Comparison of ENCODE assay signal across 8 cellular contexts in genomic region chr1:153946622-153947246, GRCh38. TPM values are rescaled to one million over a fixed set of nuclear protein-coding genes. Genes with fewer than 3 reads are reported as not detected.
DNase-seq lines count a peak whose midpoint lies in the region; ATAC-seq, FAIRE-seq and TF ChIP-seq lines count a peak whose summit lies in the region.

TSS of gene DENND4B (minus strand) at chr1:153946718. CDS start at chr1:153944374, 2,344 bp downstream.

- no peaks in the 10 kb centered on the region for H3K9me3 Mint-ChIP-seq in activated naive CD8-positive, alpha-beta T cell treated with anti-CD3 and anti-CD28 coated beads for 36 hours

- ATAC-seq in Right ventricle myocardium inferior (peak; percentile 76), pancreas (peak; percentile 90 to 93 (median 91))

- TF ChIP-seq EP300 in transverse colon (IDR thresholded peaks at IDR 0.05; ENCODE audit: low read depth) = no peak

- H3K4me3 Mint-ChIP-seq in activated naive CD8-positive, alpha-beta T cell treated with anti-CD3 and anti-CD28 coated beads for 36 hours = peak within 1 kb of the TSS; percentile 93

- H3K27ac Mint-ChIP-seq in activated naive CD8-positive, alpha-beta T cell treated with anti-CD3 and anti-CD28 coated beads for 36 hours = peak within 1 kb of the TSS; percentile 95

- H3K27me3 Mint-ChIP-seq in activated naive CD8-positive, alpha-beta T cell treated with anti-CD3 and anti-CD28 coated beads for 36 hours = no peaks in the 10 kb centered on the region

- no peak for TF ChIP-seq POLR2A in transverse colon (IDR thresholded peaks at IDR 0.05)

- H3K27me3 ChIP-seq in H7 (ENCODE audit: control insufficient read depth, insufficient read depth, low read length) = no peaks in the 10 kb centered on the region
- no peaks in the 10 kb centered on the region for H3K27me3 ChIP-seq in pancreas
- H3K27me3 ChIP-seq in transverse colon = no peaks in the 10 kb centered on the region

- no peaks in the 10 kb centered on the region for H3K9me3 ChIP-seq in pancreas
- no peaks in the 10 kb centered on the region for H3K9me3 ChIP-seq in transverse colon

- FAIRE-seq in pancreas (lab: Jason Lieb, UNC) = no peak

- intact Hi-C loops in Right ventricle myocardium inferior (cut with DNase I) (loop anchor here (1.0 kb wide), 2 partner anchors 23 to 40 kb away; partner anchors contain the start of gene RAB13), pancreas (cut with DNase I) (loop anchor here in 1 of 3 donors (10.0 kb wide), 2 partner anchors 122 to 152 kb away; no protein-coding TSS in a partner anchor), transverse colon (cut with DNase I; ENCODE audit: low total_unique reads) (no loop called here)

- TF ChIP-seq CTCF in pancreas (IDR thresholded peaks at IDR 0.05) (peak; percentile 89 to 96 (median 96)), transverse colon (IDR thresholded peaks at IDR 0.05) (peak; percentile 90 to 98 (median 95))

- DNase-seq in GM03348 (ENCODE audit: low spot score) (peak; percentile 97), H7 (peak; percentile 100), M059J (ENCODE audit: low read depth) (peak; percentile 78), SKM-1 (lab: John Stamatoyannopoulos, UW; ENCODE audit: unreplicated experiment) (peak; percentile 86), Right ventricle myocardium inferior (ENCODE audit: missing footprints) (peak; percentile 93), pancreas (peak; percentile 78 to 93 (median 85)), transverse colon (peak; percentile 86)
- peak; percentile 83 for DNase-seq in activated naive CD8-positive, alpha-beta T cell treated with anti-CD3 and anti-CD28 coated beads for 36 hours

- H3K27ac ChIP-seq in pancreas (peak within 1 kb of the TSS; percentile 76 to 93 (median 89)), transverse colon (peak within 1 kb of the TSS; percentile 97 to 99 (median 99))

- H3K36me3 ChIP-seq in H7 (replicated peaks; ENCODE audit: control insufficient read depth, insufficient read depth, low read length) (peaks cover 20% of the 10 kb centered on the region), pancreas (peaks cover 0 to 29% (median 0%) of the 10 kb centered on the region in 3 donors), transverse colon (peaks cover 0 to 38% (median 17%) of the 10 kb centered on the region in 4 donors)

- WGBS in pancreas, 2 donors = 9 to 11% methylated on average over 23 to 28 of the region's 28 CpGs
- WGBS in transverse colon (ENCODE audit: low coverage in 1 of 2), 2 donors = 33 to 56% methylated on average over 3 to 4 of the region's 28 CpGs

- H3K4me1 Mint-ChIP-seq in activated naive CD8-positive, alpha-beta T cell treated with anti-CD3 and anti-CD28 coated beads for 36 hours = peaks cover 27% of the 10 kb centered on the region

- in situ Hi-C loops in transverse colon (cut with MboI; ENCODE audit: low pct_ligation_motif_present in 1 of 4, low pct_unique_long_range_greater_than_20kb in 1 of 4, low sequenced_read_pairs in 3 of 4) = loop anchor here in 2 of 4 donors (25.0 kb wide), 1 partner anchor 134 kb away; no protein-coding TSS in a partner anchor

- peak within 1 kb of the TSS; percentile 96 for H3K4me3 ChIP-seq in H7 (ENCODE audit: insufficient read depth, low read depth, low read length)
- peak within 1 kb of the TSS; percentile 85 to 97 (median 94) for H3K4me3 ChIP-seq in pancreas
- H3K4me3 ChIP-seq in transverse colon = peak within 1 kb of the TSS; percentile 79 to 97 (median 92)

- H3K36me3 Mint-ChIP-seq in activated naive CD8-positive, alpha-beta T cell treated with anti-CD3 and anti-CD28 coated beads for 36 hours = peaks cover 25% of the 10 kb centered on the region

- H3K4me1 ChIP-seq in pancreas (no peaks in the 10 kb centered on the region), transverse colon (peaks cover 0 to 15% (median 11%) of the 10 kb centered on the region in 4 donors)

RNA-seq across cellular contexts. Expression of gene DENND4B, which starts in this region (rescaled TPM):
- total RNA-seq in H7 (2014; rRNA removed; shearing (Covaris generic)) = 41.9 and 57.0 TPM in 2 replicates
- 8.4 and 9.0 TPM in 2 replicates for total RNA-seq in M059J (2014; rRNA removed; shearing (Covaris generic))
- total RNA-seq in activated naive CD8-positive, alpha-beta T cell treated with anti-CD3 and anti-CD28 coated beads for 36 hours = 10 to 100 TPM; 90.2 to 91.4 TPM
- total RNA-seq in Right ventricle myocardium inferior = 51.6 TPM
- total RNA-seq in pancreas = 10 to 100 TPM; 17.8 to 41.7 (median 20.4) TPM
- polyA plus RNA-seq in pancreas = 10 to 100 TPM; 48.9 to 57.0 TPM
- 100 to 1,000 TPM in 1 of 4 donors, 10 to 100 TPM in 3; 42.3 to 121 (median 50.3) TPM for total RNA-seq in transverse colon

Comparison
In these comparisons a context has a peak if more than half of its experiments do, and no peak if none do; other contexts are left out.
1. Peak in every context shown above with its lines: DNase-seq, ATAC-seq, H3K4me3 ChIP-seq and H3K27ac ChIP-seq.